Comparison of ENCODE assay signal across 22 cellular contexts in the genomic region with DNA sequence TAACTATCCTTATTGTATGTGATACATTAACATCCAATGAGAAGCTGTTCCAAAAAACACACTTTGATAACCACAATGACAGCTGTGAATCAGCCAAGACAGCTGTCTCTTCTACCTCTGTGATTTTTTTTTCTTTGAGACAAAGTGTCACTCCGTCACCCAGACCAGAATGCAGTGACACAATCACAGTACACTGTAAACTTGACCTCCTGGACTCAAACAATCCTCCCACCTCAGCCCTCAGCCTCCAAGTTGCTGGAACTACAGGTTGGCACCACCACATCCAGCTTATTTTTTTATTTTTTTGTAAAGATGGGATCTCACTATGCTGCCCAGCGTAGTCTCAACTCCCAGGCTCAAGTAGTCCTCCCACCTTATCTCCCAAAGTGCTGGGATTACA.
"Had no signal": no experiment of that assay in that cellular context is flagged by ENCODE, and none has a peak within 500 bp of the region (broad histone marks: within the 10 kb centered on the region; RNA-seq: fewer than 3 reads in every experiment).

No MANE protein-coding gene starts in this region.

- FAIRE-seq: colon, endothelial cell of umbilical vein, frontal cortex, islet of Langerhans, keratinocyte had no signal

- ATAC-seq: foreskin keratinocyte; heart right ventricle; left cardiac atrium; lower lobe of right lung; mucosa of descending colon; naive thymus-derived CD4-positive, alpha-beta T cell had no signal

- H3K4me3 ChIP-seq: coronary artery, dorsolateral prefrontal cortex, esophagus muscularis mucosa, heart right ventricle, left ventricle myocardium inferior, lower lobe of right lung, mucosa of descending colon had no signal

- H3K4me1 ChIP-seq: esophagus muscularis mucosa, foreskin keratinocyte, heart right ventricle, left ventricle myocardium inferior, lower lobe of right lung had no signal

- H3K36me3 ChIP-seq: esophagus muscularis mucosa, heart right ventricle, left ventricle myocardium inferior, lower lobe of right lung had no signal

- H3K27me3 ChIP-seq: esophagus muscularis mucosa had no signal

- DNase-seq: dermis blood vessel endothelial cell; dorsolateral prefrontal cortex; effector CD4-positive, alpha-beta T cell; effector memory CD4-positive, alpha-beta T cell; foreskin keratinocyte; glutamatergic neuron; head of caudate nucleus; heart right ventricle; hippocampal formation; left cardiac atrium; left ventricle myocardium inferior; lower lobe of right lung; mesenchymal stem cell; mucosa of descending colon; naive thymus-derived CD4-positive, alpha-beta T cell had no signal

- H3K27ac ChIP-seq: coronary artery, dorsolateral prefrontal cortex, esophagus muscularis mucosa, foreskin keratinocyte, heart right ventricle, left ventricle myocardium inferior, lower lobe of right lung had no signal

- H3K9me3 ChIP-seq: esophagus muscularis mucosa, heart right ventricle, left ventricle myocardium inferior, lower lobe of right lung, mucosa of descending colon had no signal
